In the genomic region with DNA sequence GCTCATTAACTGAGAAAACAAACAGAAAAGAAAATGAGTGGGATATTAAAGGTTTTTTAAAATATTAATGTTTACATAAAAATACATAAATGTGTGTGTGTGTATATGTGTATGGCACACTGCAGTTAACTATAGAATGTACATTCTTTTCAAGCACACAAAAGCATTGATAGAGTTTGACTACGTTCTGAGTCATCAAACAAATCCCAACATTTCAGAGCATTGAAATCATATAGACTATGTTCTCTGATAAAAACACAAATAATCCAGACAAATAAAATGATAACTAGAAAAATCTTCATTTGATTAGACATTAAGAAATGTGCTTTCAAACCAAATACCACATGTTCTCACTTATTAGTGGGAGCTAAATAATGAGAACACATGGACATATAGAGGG, we compare ENCODE assay signal across 23 cellular contexts.
A peak's percentile ranks its signal among the peaks of the same experiment; 100 is the strongest.
DNase-seq lines count a peak whose midpoint lies in the region; ATAC-seq, FAIRE-seq and TF ChIP-seq lines count a peak whose summit lies in the region.
"Had no signal": no experiment of that assay in that cellular context is flagged by ENCODE, and none has a peak within 500 bp of the region (broad histone marks: within the 10 kb centered on the region; RNA-seq: fewer than 3 reads in every experiment).

No MANE protein-coding gene starts in this region.

- H3K4me3 Mint-ChIP-seq in activated naive CD4-positive, alpha-beta T cell treated with anti-CD3 and anti-CD28 coated beads for 36 hours = no peak overlapping the region
- H3K4me3 Mint-ChIP-seq: CD14-positive monocyte; CD4-positive, alpha-beta memory T cell; CD4-positive, CD25-positive, alpha-beta regulatory T cell; CD8-positive, alpha-beta memory T cell had no signal

- H3K36me3 Mint-ChIP-seq in activated naive CD4-positive, alpha-beta T cell treated with anti-CD3 and anti-CD28 coated beads for 36 hours (ENCODE audit: low read depth) = peaks cover 3% of the 10 kb centered on the region
- H3K36me3 Mint-ChIP-seq: CD14-positive monocyte; CD4-positive, CD25-positive, alpha-beta regulatory T cell; CD8-positive, alpha-beta memory T cell had no signal

- H3K4me1 Mint-ChIP-seq in activated naive CD4-positive, alpha-beta T cell treated with anti-CD3 and anti-CD28 coated beads for 36 hours (ENCODE audit: low read depth) = no peaks in the 10 kb centered on the region
- H3K4me1 Mint-ChIP-seq: CD14-positive monocyte; CD4-positive, alpha-beta memory T cell; CD4-positive, CD25-positive, alpha-beta regulatory T cell; CD8-positive, alpha-beta memory T cell had no signal

- H4K20me1 ChIP-seq in keratinocyte (ENCODE audit: control insufficient read depth, extremely low read depth, insufficient read depth, low read length) = no peaks in the 10 kb centered on the region
- H4K20me1 ChIP-seq: BLaER1 had no signal

- FAIRE-seq in bronchial epithelial cell (lab: Jason Lieb, UNC) (no peak), keratinocyte (lab: Jason Lieb, UNC) (peak; percentile 36)
- FAIRE-seq: G401.6, GM12891, GM18507 had no signal

- no peaks in the 10 kb centered on the region for H3K9me1 ChIP-seq in keratinocyte (ENCODE audit: control insufficient read depth, extremely low read depth, insufficient read depth, low read length)

- H3K4me2 ChIP-seq in keratinocyte (ENCODE audit: control insufficient read depth, extremely low read depth, insufficient read depth, low read depth, low read length) = peak overlapping the region; percentile 43
- H3K4me2 ChIP-seq: BLaER1 had no signal

- H3K27me3 ChIP-seq in bronchial epithelial cell (ENCODE audit: control insufficient read depth, insufficient read depth, low read length) = no peaks in the 10 kb centered on the region
- no peaks in the 10 kb centered on the region for H3K27me3 ChIP-seq in foreskin keratinocyte
- H3K27me3 ChIP-seq in keratinocyte (ENCODE audit: control insufficient read depth, extremely low read depth, insufficient read depth, low read length) = no peaks in the 10 kb centered on the region
- H3K27me3 ChIP-seq: BE2C, BLaER1 had no signal

- H3K4me1 ChIP-seq in foreskin keratinocyte (peaks cover 6% of the 10 kb centered on the region), keratinocyte (ENCODE audit: control insufficient read depth, extremely low read depth, insufficient read depth, low read length) (peaks cover 3% of the 10 kb centered on the region)
- H3K4me1 ChIP-seq: BE2C, BLaER1 had no signal

- dilution Hi-C loops in keratinocyte (cut with MboI; ENCODE audit: extremely low pct_ligation_motif_present, low sequenced_read_pairs) = no loop called here

- no peaks in the 10 kb centered on the region for H3K27me3 Mint-ChIP-seq in activated naive CD4-positive, alpha-beta T cell treated with anti-CD3 and anti-CD28 coated beads for 36 hours (ENCODE audit: low read depth)
- H3K27me3 Mint-ChIP-seq: CD4-positive, CD25-positive, alpha-beta regulatory T cell had no signal

- DNase-seq in bronchial epithelial cell (ENCODE audit: low read depth) (peak; percentile 62), epithelial cell of esophagus (ENCODE audit: low read depth) (peak; percentile 4), foreskin keratinocyte (peak; percentile 64 to 87), keratinocyte (ENCODE audit: low read depth, low spot score) (peak; percentile 30), cerebellum (ENCODE audit: low spot score) (no peak), NCI-H2196 treated with DMSO at 0.1 percent for 48 hours (lab: John Stamatoyannopoulos, UW; ENCODE audit: unreplicated experiment) (no peak)
- DNase-seq in activated naive CD4-positive, alpha-beta T cell treated with anti-CD3 and anti-CD28 coated beads for 36 hours = no peak
- DNase-seq: 8988T; ACHN; BE2C; C1 segment of cervical spinal cord; CD4-positive, alpha-beta memory T cell; CD4-positive, CD25-positive, alpha-beta regulatory T cell; CD8-positive, alpha-beta memory T cell; COR-L47; DMS79 treated with DMSO at 0.1 percent for 48 hours; GF-D8 had no signal

- CTCF ChIA-PET in activated naive CD4-positive, alpha-beta T cell treated with anti-CD3 and anti-CD28 coated beads for 36 hours (lab: Charles Lee) = no interaction called here

- H3K9ac ChIP-seq in keratinocyte (ENCODE audit: control insufficient read depth, extremely low read depth, insufficient read depth, low read length) = no peak overlapping the region
- H3K9ac ChIP-seq: BLaER1 had no signal

- TF ChIP-seq POLR2A in GM18505 (IDR thresholded peaks at IDR 0.05; ENCODE audit: borderline replicate concordance, extremely low read depth, insufficient read depth, insufficient read length) = no peak

- no peaks in the 10 kb centered on the region for H3K79me2 ChIP-seq in keratinocyte (ENCODE audit: control insufficient read depth, insufficient read depth, low read length)

- H3K4me3 ChIP-seq in bronchial epithelial cell (ENCODE audit: low read depth, low read length) (no peak overlapping the region), epithelial cell of esophagus (ENCODE audit: low read length) (no peak overlapping the region), keratinocyte (ENCODE audit: control insufficient read depth in 2 of 3, extremely low read depth in 1 of 3, insufficient read depth in 2 of 3, low read depth in 1 of 3, low read length in 3 of 3) (no peak overlapping the region)
- H3K4me3 ChIP-seq: BLaER1 had no signal

- ATAC-seq in foreskin keratinocyte (peak; percentile 93), GM18505 (IDR thresholded peaks at IDR 0.05; ENCODE audit: unreplicated experiment) (no peak)

- intact Hi-C loops in activated naive CD4-positive, alpha-beta T cell treated with anti-CD3 and anti-CD28 coated beads for 36 hours (cut with micrococcal nuclease) = no loop called here

- TF ChIP-seq CTCF in bronchial epithelial cell (IDR thresholded peaks at IDR 0.05; ENCODE audit: insufficient read depth, low read length, severe bottlenecking) (no peak), epithelial cell of esophagus (IDR thresholded peaks at IDR 0.05; ENCODE audit: insufficient read depth, low read depth, low read length, missing control alignments) (no peak), foreskin keratinocyte (conservative IDR thresholded peaks at IDR 0.05) (no peak), keratinocyte (optimal IDR thresholded peaks at IDR 0.05 in 1 of 3, IDR thresholded peaks at IDR 0.05 in 1 of 3, conservative IDR thresholded peaks at IDR 0.05 in 1 of 3; ENCODE audit: extremely low read depth in 1 of 3, insufficient read depth in 2 of 3, low read length in 3 of 3) (no peak)

- H3K27ac Mint-ChIP-seq in activated naive CD4-positive, alpha-beta T cell treated with anti-CD3 and anti-CD28 coated beads for 36 hours = no peak overlapping the region
- H3K27ac Mint-ChIP-seq: CD4-positive, alpha-beta memory T cell; CD4-positive, CD25-positive, alpha-beta regulatory T cell; CD8-positive, alpha-beta memory T cell had no signal

- H3K27ac ChIP-seq in foreskin keratinocyte (peak overlapping the region; percentile 5), keratinocyte (ENCODE audit: control insufficient read depth, insufficient read depth, low read length) (peak overlapping the region; percentile 61)
- H3K27ac ChIP-seq: BLaER1 had no signal

- peaks cover 16% of the 10 kb centered on the region for H3K9me3 Mint-ChIP-seq in activated naive CD4-positive, alpha-beta T cell treated with anti-CD3 and anti-CD28 coated beads for 36 hours

- no peaks in the 10 kb centered on the region for H3K36me3 ChIP-seq in bronchial epithelial cell (ENCODE audit: control insufficient read depth, insufficient read depth, low read length)
- no peaks in the 10 kb centered on the region for H3K36me3 ChIP-seq in keratinocyte (ENCODE audit: control insufficient read depth in 2 of 2, extremely low read depth in 1 of 2, insufficient read depth in 2 of 2, low read length in 2 of 2)
- H3K36me3 ChIP-seq: BE2C, BLaER1 had no signal

- peak overlapping the region; percentile 66 for H2AFZ ChIP-seq in keratinocyte (ENCODE audit: control insufficient read depth, low read length)

- H3K9me3 ChIP-seq in keratinocyte (ENCODE audit: control insufficient read depth, low read depth, low read length) = no peaks in the 10 kb centered on the region
- H3K9me3 ChIP-seq: BE2C had no signal

Comparison
In these comparisons a context has a peak if more than half of its experiments do, and no peak if none do; other contexts are left out.
1. DNase-seq: peak in bronchial epithelial cell (single experiment), epithelial cell of esophagus (single experiment), foreskin keratinocyte (2 of 2) and keratinocyte (single experiment); none in cerebellum (single experiment), activated naive CD4-positive, alpha-beta T cell treated with anti-CD3 and anti-CD28 coated beads for 36 hours (single experiment) and NCI-H2196 treated with DMSO at 0.1 percent for 48 hours (single experiment).